8 cellular contexts compared by ENCODE assay signal in genomic region chr17:38428643-38429371, GRCh38. TPM values are rescaled to one million over a fixed set of nuclear protein-coding genes. Genes with fewer than 3 reads are reported as not detected.
DNase-seq lines count a peak whose midpoint lies in the region; ATAC-seq and TF ChIP-seq lines count a peak whose summit lies in the region.

No MANE protein-coding gene starts in this region.

- TF ChIP-seq CTCF in foreskin fibroblast (IDR thresholded peaks at IDR 0.05; ENCODE audit: low read depth, low read length): no peak

- H3K4me1 Mint-ChIP-seq in activated T-cell treated with anti-CD3 and anti-CD28 coated beads, Interleukin-2, amount 50 U/mL, for 24 hours (ENCODE audit: low read depth): peaks cover 13% of the 10 kb centered on the region
- peaks cover 8 to 28% of the 10 kb centered on the region in 2 donors for H3K4me1 Mint-ChIP-seq in natural killer cell treated with Interleukin-12 subunit alpha and Interleukin-12 subunit beta and Interleukin-15 and Interleukin-18, amount 100 ng/mL, for 72 hours (ENCODE audit: low read depth in 2 of 2)

- no peak overlapping the region for H3K27ac Mint-ChIP-seq in activated T-cell treated with anti-CD3 and anti-CD28 coated beads, Interleukin-2, amount 50 U/mL, for 24 hours
- H3K27ac Mint-ChIP-seq in natural killer cell treated with Interleukin-12 subunit alpha and Interleukin-12 subunit beta and Interleukin-15 and Interleukin-18, amount 100 ng/mL, for 72 hours: no peak overlapping the region

- H3K27me3 Mint-ChIP-seq in activated T-cell treated with anti-CD3 and anti-CD28 coated beads, Interleukin-2, amount 50 U/mL, for 24 hours: peaks cover 39% of the 10 kb centered on the region
- H3K27me3 Mint-ChIP-seq in natural killer cell treated with Interleukin-12 subunit alpha and Interleukin-12 subunit beta and Interleukin-15 and Interleukin-18, amount 100 ng/mL, for 72 hours: peaks cover 22 to 24% of the 10 kb centered on the region in 2 donors

- peak; percentile 54 for DNase-seq in activated T-cell treated with anti-CD3 and anti-CD28 coated beads, Interleukin-2, amount 50 U/mL, for 24 hours
- no peak for DNase-seq in activated T-cell treated with anti-CD3 and anti-CD28 coated beads for 4 hours
- DNase-seq in activated CD4-positive, alpha-beta T cell treated with anti-CD3 and anti-CD28 coated beads, Interleukin-2, amount 50 U/mL, for 48 hours: peak; percentile 29 to 39
- DNase-seq in foreskin fibroblast: peak; percentile 68 to 89
- no peak for DNase-seq in natural killer cell treated with Interleukin-12 subunit alpha and Interleukin-12 subunit beta and Interleukin-15 and Interleukin-18, amount 100 ng/mL, for 72 hours (ENCODE audit: low spot score)
- no peak for DNase-seq in NAMALWA (ENCODE audit: low spot score)
- DNase-seq in cerebellar cortex (ENCODE audit: low spot score): no peak
- DNase-seq in DMS53 (lab: John Stamatoyannopoulos, UW): no peak

- peak overlapping the region; percentile 74 to 81 for H3K4me3 ChIP-seq in foreskin fibroblast (ENCODE audit: low read depth in 1 of 2, low read length in 2 of 2)

- H3K4me3 Mint-ChIP-seq in activated T-cell treated with anti-CD3 and anti-CD28 coated beads, Interleukin-2, amount 50 U/mL, for 24 hours: peak overlapping the region; percentile 44
- H3K4me3 Mint-ChIP-seq in natural killer cell treated with Interleukin-12 subunit alpha and Interleukin-12 subunit beta and Interleukin-15 and Interleukin-18, amount 100 ng/mL, for 72 hours: peak overlapping the region; percentile 61

- H3K36me3 Mint-ChIP-seq in activated T-cell treated with anti-CD3 and anti-CD28 coated beads, Interleukin-2, amount 50 U/mL, for 24 hours (ENCODE audit: low read depth): no peaks in the 10 kb centered on the region
- H3K36me3 Mint-ChIP-seq in natural killer cell treated with Interleukin-12 subunit alpha and Interleukin-12 subunit beta and Interleukin-15 and Interleukin-18, amount 100 ng/mL, for 72 hours: no peaks in the 10 kb centered on the region

- peak; percentile 31 to 51 for ATAC-seq in natural killer cell treated with Interleukin-12 subunit alpha and Interleukin-12 subunit beta and Interleukin-15 and Interleukin-18, amount 100 ng/mL, for 72 hours

- no peaks in the 10 kb centered on the region for H3K9me3 Mint-ChIP-seq in activated T-cell treated with anti-CD3 and anti-CD28 coated beads, Interleukin-2, amount 50 U/mL, for 24 hours
- H3K9me3 Mint-ChIP-seq in natural killer cell treated with Interleukin-12 subunit alpha and Interleukin-12 subunit beta and Interleukin-15 and Interleukin-18, amount 100 ng/mL, for 72 hours: no peaks in the 10 kb centered on the region

RNA-seq across cellular contexts. Expression of gene ARHGAP23, which starts 0.5 kb away (rescaled TPM):
- total RNA-seq in natural killer cell treated with Interleukin-12 subunit alpha and Interleukin-12 subunit beta and Interleukin-15 and Interleukin-18, amount 100 ng/mL, for 72 hours: 1 to 10 TPM in 1 of 2 donors, under 1 TPM in 1; 0.55 to 2.9 TPM

Comparison
In these comparisons a context has a peak if more than half of its experiments do, and no peak if none do; other contexts are left out.
1. DNase-seq: peak in activated T-cell treated with anti-CD3 and anti-CD28 coated beads, Interleukin-2, amount 50 U/mL, for 24 hours (single experiment), activated CD4-positive, alpha-beta T cell treated with anti-CD3 and anti-CD28 coated beads, Interleukin-2, amount 50 U/mL, for 48 hours (2 of 2) and foreskin fibroblast (2 of 2); none in activated T-cell treated with anti-CD3 and anti-CD28 coated beads for 4 hours (single experiment), natural killer cell treated with Interleukin-12 subunit alpha and Interleukin-12 subunit beta and Interleukin-15 and Interleukin-18, amount 100 ng/mL, for 72 hours (single experiment), NAMALWA (single experiment), cerebellar cortex (single experiment) and DMS53 (single experiment).